In the genomic region with DNA sequence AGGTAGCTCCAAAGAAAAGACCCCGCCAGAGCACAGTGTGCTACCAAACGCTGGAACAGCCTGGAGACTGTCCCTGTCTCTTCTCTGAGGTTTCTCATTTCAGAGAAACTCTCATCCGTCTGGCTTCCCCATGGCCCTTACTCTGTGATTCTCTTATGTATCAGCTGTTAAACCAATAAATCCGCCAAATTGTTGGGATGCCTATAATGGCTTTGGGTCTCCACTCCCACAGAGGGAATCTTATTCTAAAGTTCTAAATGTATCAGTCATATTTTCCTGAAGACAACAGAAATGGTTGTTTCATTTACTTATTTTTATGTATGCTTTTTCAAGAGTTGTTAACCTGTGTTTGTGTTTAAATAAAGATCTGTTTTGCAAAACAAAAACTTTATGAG, we compare ENCODE assay signal across 30 cellular contexts. TPM values are rescaled to one million over a fixed set of nuclear protein-coding genes. Genes with fewer than 3 reads are reported as not detected.
A peak's percentile ranks its signal among the peaks of the same experiment; 100 is the strongest.
DNase-seq lines count a peak whose midpoint lies in the region; ATAC-seq, FAIRE-seq and TF ChIP-seq lines count a peak whose summit lies in the region.
"Had no signal": no experiment of that assay in that cellular context is flagged by ENCODE, and none has a peak within 500 bp of the region (broad histone marks: within the 10 kb centered on the region; RNA-seq: fewer than 3 reads in every experiment).

No MANE protein-coding gene starts in this region.

- TF ChIP-seq RAD21 in H1 (IDR thresholded peaks at IDR 0.05 in 1 of 2, conservative IDR thresholded peaks at IDR 0.05 in 1 of 2; ENCODE audit: low read depth in 2 of 2, low read length in 2 of 2): no peak

- H3K9ac ChIP-seq in H1 (replicated peaks in 1 of 4; ENCODE audit: extremely low read depth in 1 of 4, low read depth in 3 of 4, low read length in 3 of 4): no peak overlapping the region

- peaks cover 68% of the 10 kb centered on the region for H3K4me1 Mint-ChIP-seq in osteocyte (ENCODE audit: unreplicated experiment)
- H3K4me1 Mint-ChIP-seq: activated CD8-positive, alpha-beta memory T cell treated with anti-CD3 and anti-CD28 coated beads, Interleukin-2, amount 10 ng/mL, durations not matched to agents 7 days and 5 days; activated naive CD8-positive, alpha-beta T cell treated with anti-CD3 and anti-CD28 coated beads, Interleukin-2, amount 10 ng/mL, durations not matched to agents 7 days and 5 days had no signal

- H4K8ac ChIP-seq in H1 (ENCODE audit: extremely low read depth, insufficient read depth, low read length): no peak overlapping the region

- POLR2A ChIA-PET in H1 (lab: Charles Lee; ENCODE audit: partially characterized antibody): no interaction called here

- H3K4me3 ChIP-seq in heart right ventricle: peak overlapping the region in 7 of 10 donors; percentile 40 to 64 (median 56)
- no peak overlapping the region for H3K4me3 ChIP-seq in H1 (ENCODE audit: extremely low read depth in 1 of 4, insufficient read depth in 2 of 4, low read depth in 3 of 4, low read length in 4 of 4)
- peak overlapping the region in 3 of 4 donors; percentile 45 to 50 (median 49) for H3K4me3 ChIP-seq in upper lobe of left lung
- H3K4me3 ChIP-seq: A549, mucosa of descending colon, SJCRH30 had no signal

- 0 out of 2 replicates have a peak overlapping the region, but pooled peaks have one; percentile 62 for H2BK12ac ChIP-seq in H1 (ENCODE audit: low read depth, low read length)

- WGBS in heart right ventricle, 2 donors: 68 to 72% methylated on average over 4 of the region's 4 CpGs
- 88% methylated on average over 4 of the region's 4 CpGs; no CpG with 5 or more reads in 1 of the 2 experiments for WGBS in H1 (ENCODE audit: extremely low coverage in 1 of 2, insufficient coverage in 1 of 2, insufficient read length in 1 of 2, insufficient replicate concordance in 2 of 2, low coverage in 1 of 2, low lambda C conversion rate in 2 of 2, missing lambda C conversion rate in 1 of 2), 2 experiments
- 42 to 46% methylated on average over 4 of the region's 4 CpGs for WGBS in upper lobe of left lung, 2 donors

- H3K18ac ChIP-seq in H1 (ENCODE audit: extremely low read depth, low read length): no peak overlapping the region

- H3K9me3 ChIP-seq in heart right ventricle (no peaks in the 10 kb centered on the region), H1 (ENCODE audit: insufficient read depth in 2 of 2, low read depth in 1 of 2, low read length in 1 of 2) (no peaks in the 10 kb centered on the region), upper lobe of left lung (no peaks in the 10 kb centered on the region)
- H3K9me3 ChIP-seq: A549, BE2C, mucosa of descending colon, SJCRH30 had no signal

- H4K91ac ChIP-seq in H1 (replicated peaks; ENCODE audit: insufficient read length, low read length): no peak overlapping the region

- CTCF ChIA-PET in H1 (lab: Charles Lee; ENCODE audit: partially characterized antibody): no interaction called here

- H3K14ac ChIP-seq in H1 (ENCODE audit: insufficient read length): no peak overlapping the region

- H4K5ac ChIP-seq in H1 (ENCODE audit: insufficient read length, low read depth, low read length): no peak overlapping the region

- no peaks in the 10 kb centered on the region for H3K79me2 ChIP-seq in H1 (ENCODE audit: control insufficient read depth in 1 of 2, insufficient read depth in 2 of 2, low read length in 2 of 2)

- H3K56ac ChIP-seq in H1 (replicated peaks; ENCODE audit: insufficient read length, low read depth, low read length): no peak overlapping the region

- no peaks in the 10 kb centered on the region for H3K9me3 Mint-ChIP-seq in osteocyte (ENCODE audit: unreplicated experiment)
- H3K9me3 Mint-ChIP-seq: activated naive CD8-positive, alpha-beta T cell treated with anti-CD3 and anti-CD28 coated beads, Interleukin-2, amount 10 ng/mL, durations not matched to agents 7 days and 5 days; stimulated activated naive CD8-positive, alpha-beta T cell treated with anti-CD3 and anti-CD28 coated beads, Interleukin-15, Interleukin-2, amounts not matched to agents 100 ng/mL and 50 ng/mL, for 24 hours; T-helper 1 cell treated with Interleukin-12 subunit alpha and Interleukin-12 subunit beta and Interleukin-4 antibody, amounts not matched to agents 30 μg/mL and 1 μg/mL, for 36 hours; type B pancreatic cell had no signal

- no peaks in the 10 kb centered on the region for H3K79me1 ChIP-seq in H1 (ENCODE audit: low read depth, low read length)

- H2BK20ac ChIP-seq in H1 (ENCODE audit: low read length): no peak overlapping the region

- H3K27me3 Mint-ChIP-seq in osteocyte (ENCODE audit: unreplicated experiment): no peaks in the 10 kb centered on the region

- TF ChIP-seq POLR2A in H1 (IDR thresholded peaks at IDR 0.05; ENCODE audit: control extremely low read depth in 1 of 2, low read depth in 2 of 2, low read length in 2 of 2) (no peak), upper lobe of left lung (IDR thresholded peaks at IDR 0.05) (no peak), GM12892 (IDR thresholded peaks at IDR 0.05; ENCODE audit: low read depth, low read length) (no peak)

- H3K23me2 ChIP-seq in H1 (ENCODE audit: low read depth, low read length): no peaks in the 10 kb centered on the region

- intact Hi-C loops in heart right ventricle (cut with DNase I): loop anchor here in 2 of 10 donors (10.0 kb wide), 1 partner anchor 89 kb away; no protein-coding TSS in a partner anchor
- intact Hi-C loops in Right ventricle myocardium superior (cut with DNase I): no loop called here

- H3K36me3 ChIP-seq in heart right ventricle (no peaks in the 10 kb centered on the region), H1 (ENCODE audit: control insufficient read depth in 2 of 4, insufficient read depth in 4 of 4, low read length in 3 of 4) (no peaks in the 10 kb centered on the region), upper lobe of left lung (no peaks in the 10 kb centered on the region)
- H3K36me3 ChIP-seq: BE2C, SJCRH30 had no signal

- no peak overlapping the region for H2BK15ac ChIP-seq in H1 (ENCODE audit: low read length)

- DNase-seq in heart right ventricle (no peak), Right ventricle myocardium superior (no peak), H1 (ENCODE audit: low read depth in 1 of 2, low spot score in 2 of 2) (no peak), osteocyte (ENCODE audit: extremely low spot score, unreplicated experiment) (no peak), upper lobe of left lung (no peak), GM12892 (ENCODE audit: insufficient read length) (no peak), RPMI8226 (no peak), SK-N-DZ (ENCODE audit: low spot score) (no peak)
- DNase-seq: activated CD4-positive, alpha-beta T cell treated with anti-CD3 and anti-CD28 coated beads for 48 hours; activated CD8-positive, alpha-beta memory T cell treated with anti-CD3 and anti-CD28 coated beads, Interleukin-2, amount 10 ng/mL, durations not matched to agents 7 days and 5 days; activated naive CD8-positive, alpha-beta T cell treated with anti-CD3 and anti-CD28 coated beads, Interleukin-2, amount 10 ng/mL, durations not matched to agents 7 days and 5 days; BE2C; Calu3; head of caudate nucleus; left colon; MM.1S; mucosa of descending colon; NCI-H1417 treated with DMSO at 0.1 percent for 48 hours; NCI-H446 treated with DMSO at 0.1 percent for 48 hours; PC-3; SJCRH30; stimulated activated CD4-positive, alpha-beta T cell treated with anti-CD3 and anti-CD28 coated beads, Interleukin-12 subunit alpha, Interleukin-12 subunit beta, amount 100 ng/mL, for 4 hours; stimulated activated CD4-positive, alpha-beta T cell treated with anti-CD3 and anti-CD28 coated beads, Interleukin-4, amount 100 ng/mL, for 4 hours had no signal

- H3K27me3 ChIP-seq in heart right ventricle: no peaks in the 10 kb centered on the region
- no peaks in the 10 kb centered on the region; a peak in 1 of 7 replicates for H3K27me3 ChIP-seq in H1 (replicated peaks in 1 of 4; ENCODE audit: control insufficient read depth in 3 of 4, extremely low read depth in 1 of 4, insufficient read depth in 3 of 4, low read length in 3 of 4)
- H3K27me3 ChIP-seq in upper lobe of left lung: no peaks in the 10 kb centered on the region
- H3K27me3 ChIP-seq: BE2C, SJCRH30 had no signal

- peak overlapping the region in 5 of 10 donors; percentile 32 to 95 (median 91) for H3K27ac ChIP-seq in heart right ventricle
- H3K27ac ChIP-seq in H1 (ENCODE audit: low read depth, low read length): no peak overlapping the region
- peak overlapping the region; percentile 51 to 86 (median 77) for H3K27ac ChIP-seq in upper lobe of left lung
- H3K27ac ChIP-seq: A549, SJCRH30 had no signal

- ATAC-seq in heart right ventricle (no peak), Right ventricle myocardium superior (ENCODE audit: poor library complexity) (no peak), upper lobe of left lung (ENCODE audit: low FRiP score in 2 of 2) (no peak)
- ATAC-seq: A549; activated CD8-positive, alpha-beta memory T cell treated with anti-CD3 and anti-CD28 coated beads, Interleukin-2, amount 10 ng/mL, durations not matched to agents 7 days and 5 days; left colon; PC-3 had no signal

- H2AFZ ChIP-seq in H1 (ENCODE audit: low read length): no peak overlapping the region

- no peak overlapping the region for H3K4me2 ChIP-seq in H1 (ENCODE audit: insufficient read depth in 1 of 2, low read depth in 2 of 2, low read length in 2 of 2)
- H3K4me2 ChIP-seq: A549 had no signal

- H2AK5ac ChIP-seq in H1 (ENCODE audit: low read depth, low read length): no peak overlapping the region

- no peak overlapping the region for H3K4me3 Mint-ChIP-seq in osteocyte (ENCODE audit: unreplicated experiment)
- H3K4me3 Mint-ChIP-seq: activated CD8-positive, alpha-beta memory T cell treated with anti-CD3 and anti-CD28 coated beads, Interleukin-2, amount 10 ng/mL, durations not matched to agents 7 days and 5 days; activated naive CD8-positive, alpha-beta T cell treated with anti-CD3 and anti-CD28 coated beads, Interleukin-2, amount 10 ng/mL, durations not matched to agents 7 days and 5 days; brain; stimulated activated naive CD8-positive, alpha-beta T cell treated with anti-CD3 and anti-CD28 coated beads, Interleukin-15, Interleukin-2, amounts not matched to agents 100 ng/mL and 50 ng/mL, for 24 hours; T-helper 1 cell treated with Interleukin-12 subunit alpha and Interleukin-12 subunit beta and Interleukin-4 antibody, amounts not matched to agents 30 μg/mL and 1 μg/mL, for 36 hours; type B pancreatic cell had no signal

- no peak for FAIRE-seq in H1 (lab: Jason Lieb, UNC)
- no peak for FAIRE-seq in GM12892 (lab: Jason Lieb, UNC)
- FAIRE-seq: A549, endometrium, H54 had no signal

- H3K23ac ChIP-seq in H1 (ENCODE audit: insufficient read length): no peak overlapping the region

- peaks cover 0 to 59% (median 38%) of the 10 kb centered on the region in 9 donors for H3K4me1 ChIP-seq in heart right ventricle
- H3K4me1 ChIP-seq in H1 (replicated peaks in 1 of 4; ENCODE audit: control insufficient read depth in 3 of 4, insufficient read depth in 4 of 4, low read length in 3 of 4): peaks cover 3 to 11% (median 9%) of the 10 kb centered on the region in 4 experiments
- H3K4me1 ChIP-seq in upper lobe of left lung: peaks cover 18 to 29% (median 19%) of the 10 kb centered on the region in 4 donors
- H3K4me1 ChIP-seq: A549, BE2C, SJCRH30 had no signal

- TF ChIP-seq EP300 in H1 (IDR thresholded peaks at IDR 0.05; ENCODE audit: borderline replicate concordance in 1 of 2, low read depth in 2 of 2, low read length in 2 of 2) (no peak), upper lobe of left lung (IDR thresholded peaks at IDR 0.05) (no peak)

- no peaks in the 10 kb centered on the region for H3K36me3 Mint-ChIP-seq in osteocyte (ENCODE audit: unreplicated experiment)
- H3K36me3 Mint-ChIP-seq: activated CD8-positive, alpha-beta memory T cell treated with anti-CD3 and anti-CD28 coated beads, Interleukin-2, amount 10 ng/mL, durations not matched to agents 7 days and 5 days; brain; type B pancreatic cell had no signal

- no peak overlapping the region for H2BK120ac ChIP-seq in H1 (replicated peaks; ENCODE audit: low read depth, low read length)

- H2BK5ac ChIP-seq in H1 (ENCODE audit: low read depth, low read length): peak overlapping the region; percentile 19; the same call in 1 of the 2 replicates

- TF ChIP-seq CTCF in heart right ventricle (IDR thresholded peaks at IDR 0.05): no peak
- TF ChIP-seq CTCF in H1 (IDR thresholded peaks at IDR 0.05; ENCODE audit: control extremely low read depth in 1 of 3, insufficient read depth in 1 of 3, low read depth in 1 of 3, low read length in 3 of 3): no peak
- TF ChIP-seq CTCF in osteocyte (IDR thresholded peaks at IDR 0.05): no peak
- TF ChIP-seq CTCF in upper lobe of left lung (IDR thresholded peaks at IDR 0.05): no peak

- H3K27ac Mint-ChIP-seq in osteocyte (ENCODE audit: unreplicated experiment): peak overlapping the region; percentile 81
- H3K27ac Mint-ChIP-seq: activated CD8-positive, alpha-beta memory T cell treated with anti-CD3 and anti-CD28 coated beads, Interleukin-2, amount 10 ng/mL, durations not matched to agents 7 days and 5 days; activated naive CD8-positive, alpha-beta T cell treated with anti-CD3 and anti-CD28 coated beads, Interleukin-2, amount 10 ng/mL, durations not matched to agents 7 days and 5 days; stimulated activated naive CD8-positive, alpha-beta T cell treated with anti-CD3 and anti-CD28 coated beads, Interleukin-15, Interleukin-2, amounts not matched to agents 100 ng/mL and 50 ng/mL, for 24 hours; T-helper 1 cell treated with Interleukin-12 subunit alpha and Interleukin-12 subunit beta and Interleukin-4 antibody, amounts not matched to agents 30 μg/mL and 1 μg/mL, for 36 hours; type B pancreatic cell had no signal

- H4K20me1 ChIP-seq in H1 (replicated peaks in 1 of 2; ENCODE audit: control insufficient read depth in 1 of 2, insufficient read depth in 2 of 2, low read length in 2 of 2): no peaks in the 10 kb centered on the region

- no peak overlapping the region for H3K4ac ChIP-seq in H1 (replicated peaks; ENCODE audit: insufficient read length, low read depth, low read length)

RNA-seq across cellular contexts. Expression of a gene that starts 4.0 kb away (rescaled TPM):
- total RNA-seq in heart right ventricle: 10 to 100 TPM; 10.7 to 30.5 (median 16.5) TPM
- polyA plus RNA-seq in heart right ventricle: 10 to 100 TPM in 1 of 2 donors, 1 to 10 TPM in 1; 9.5 to 10.2 TPM
- 17.8 TPM for total RNA-seq in Right ventricle myocardium superior
- total RNA-seq in H1 (2021; fragmentation: NEBNext Ultra II Directional; extraction: Animal tissue kit (Norgen Biotek cat#: 25700)): 3.0 and 3.1 TPM in 2 replicates
- 1.0 and 1.1 TPM in 2 replicates for polyA plus RNA-seq in H1 (2011; rRNA removed)
- polyA plus RNA-seq in H1 (2011; cell fraction: cytosol; rRNA removed): 0.71 TPM
- 2.3 TPM for polyA plus RNA-seq in H1 (2011; cell fraction: nucleus; rRNA removed)
- polyA plus RNA-seq in H1 (2012, experiment 1 of 2): 1.1 to 1.7 TPM (median 1.4 TPM) in 4 replicates
- polyA plus RNA-seq in H1 (2012, experiment 2 of 2): 0.35 TPM
- 2.5 TPM for polyA plus RNA-seq in H1 (2013, experiment 1 of 2)
- 2.3 TPM for polyA plus RNA-seq in H1 (2013, experiment 2 of 2)
- polyA minus RNA-seq in H1 (2011; rRNA and poly(A)+ RNA removed): 1.1 and 5.0 TPM in 2 replicates
- 0.37 TPM for polyA minus RNA-seq in H1 (2011; cell fraction: cytosol; rRNA and poly(A)+ RNA removed)
- polyA minus RNA-seq in H1 (2011; cell fraction: nucleus; rRNA and poly(A)+ RNA removed): 0.70 TPM
- 11.0 and 11.5 TPM in 2 replicates for total RNA-seq in osteocyte
- total RNA-seq in upper lobe of left lung: 10 to 100 TPM; 14.7 to 38.9 (median 18.1) TPM
- polyA plus RNA-seq in GM12892 (2012; ENCODE audit: missing spikeins): not detected
- 0.07 and 0.32 TPM in 2 replicates for polyA plus RNA-seq in SK-N-DZ (2014; cell fraction: cytosol; rRNA removed)
- 0.16 TPM in 1 of 2 replicates, not detected in the other for polyA plus RNA-seq in SK-N-DZ (2014; cell fraction: nucleus; rRNA removed)
- total RNA-seq: activated CD8-positive, alpha-beta memory T cell treated with anti-CD3 and anti-CD28 coated beads, Interleukin-2, amount 10 ng/mL, durations not matched to agents 7 days and 5 days; activated naive CD8-positive, alpha-beta T cell treated with anti-CD3 and anti-CD28 coated beads, Interleukin-2, amount 10 ng/mL, durations not matched to agents 7 days and 5 days; Calu3; PC-3; SJCRH30 had no signal
- polyA plus RNA-seq: A549 had no signal

Comparison
In these comparisons a context has a peak if more than half of its experiments do, and no peak if none do; other contexts are left out.
1. H3K4me3 ChIP-seq: peak in heart right ventricle (7 of 10) and upper lobe of left lung (3 of 4); none in H1 (0 of 4).